In the genomic region with DNA sequence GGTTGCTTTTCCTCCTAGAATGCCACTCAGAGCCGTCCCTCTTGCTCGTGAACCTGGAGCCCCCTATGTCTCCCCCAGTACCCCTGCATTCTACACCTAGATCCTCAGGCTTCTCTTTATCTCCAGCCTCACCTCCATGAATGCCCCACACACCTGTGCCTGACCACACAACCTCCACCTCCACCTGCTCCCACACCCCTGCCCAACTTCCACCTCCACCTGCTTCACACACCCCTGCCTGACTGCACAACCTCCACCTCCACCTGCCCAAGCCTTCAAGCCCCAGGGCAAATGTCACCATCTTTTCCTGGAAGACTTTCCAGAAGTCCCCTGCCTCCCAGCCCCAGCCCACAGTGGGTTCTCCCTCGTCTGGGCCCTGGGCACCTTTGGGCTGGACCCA, we compare ENCODE assay signal across 16 cellular contexts. TPM values are rescaled to one million over a fixed set of nuclear protein-coding genes. Genes with fewer than 3 reads are reported as not detected.
DNase-seq lines count a peak whose midpoint lies in the region; ATAC-seq lines count a peak whose summit lies in the region.
"Had no signal": no experiment of that assay in that cellular context is flagged by ENCODE, and none has a peak within 500 bp of the region (broad histone marks: within the 10 kb centered on the region; RNA-seq: fewer than 3 reads in every experiment).

No MANE protein-coding gene starts in this region.

- ATAC-seq in GM21390 (IDR thresholded peaks at IDR 0.05; ENCODE audit: unreplicated experiment): no peak

- intact Hi-C loops in activated CD4-positive, alpha-beta T cell treated with anti-CD3 and anti-CD28 coated beads, Interleukin-2, amount 10 ng/mL, durations not matched to agents 24 days and 14 days (cut with micrococcal nuclease): no loop called here

- peak overlapping the region; percentile 21 for H3K4me3 Mint-ChIP-seq in activated CD4-positive, alpha-beta T cell treated with anti-CD3 and anti-CD28 coated beads, Interleukin-2, amount 10 ng/mL, durations not matched to agents 24 days and 14 days

- no peaks in the 10 kb centered on the region for H3K27me3 ChIP-seq in effector memory CD4-positive, alpha-beta T cell (replicated peaks; ENCODE audit: control insufficient read depth, insufficient read depth, low read length, poor library complexity, severe bottlenecking)
- H3K27me3 ChIP-seq: adrenal gland, vagina had no signal

- H3K9me3 Mint-ChIP-seq in activated CD4-positive, alpha-beta T cell treated with anti-CD3 and anti-CD28 coated beads, Interleukin-2, amount 10 ng/mL, durations not matched to agents 24 days and 14 days: no peaks in the 10 kb centered on the region

- no peaks in the 10 kb centered on the region for H3K36me3 ChIP-seq in effector memory CD4-positive, alpha-beta T cell (ENCODE audit: control insufficient read depth, insufficient read depth, low read length)
- H3K36me3 ChIP-seq: adrenal gland, prostate gland, vagina had no signal

- H3K27me3 Mint-ChIP-seq in activated CD4-positive, alpha-beta T cell treated with anti-CD3 and anti-CD28 coated beads, Interleukin-2, amount 10 ng/mL, durations not matched to agents 24 days and 14 days: peaks cover 3% of the 10 kb centered on the region

- DNase-seq in activated CD4-positive, alpha-beta T cell treated with anti-CD3 and anti-CD28 coated beads, Interleukin-2, amount 10 ng/mL, durations not matched to agents 24 days and 14 days: no peak
- no peak for DNase-seq in activated CD4-positive, alpha-beta T cell treated with anti-CD3 and anti-CD28 coated beads for 48 hours
- DNase-seq in NCI-H2196 treated with DMSO at 0.1 percent for 48 hours (lab: John Stamatoyannopoulos, UW; ENCODE audit: unreplicated experiment): peak; percentile 10
- no peak for DNase-seq in effector memory CD4-positive, alpha-beta T cell
- no peak for DNase-seq in activated gamma-delta T cell (lab: John Stamatoyannopoulos, UW)
- DNase-seq in anterior cingulate cortex (lab: John Stamatoyannopoulos, UW): no peak
- DNase-seq: activated CD4-positive, alpha-beta T cell treated with anti-CD3 and anti-CD28 coated beads, Interleukin-2, amount 50 U/mL, for 4 hours; adrenal gland; cortex of kidney; GOT3; mammary epithelial cell; stimulated activated CD8-positive, alpha-beta memory T cell treated with anti-CD3 and anti-CD28 coated beads, Interleukin-4, amount 100 ng/mL, for 48 hours had no signal

- H3K4me3 ChIP-seq in effector memory CD4-positive, alpha-beta T cell (ENCODE audit: insufficient read depth, low read depth, low read length, poor library complexity, severe bottlenecking): no peak overlapping the region
- no peak overlapping the region for H3K4me3 ChIP-seq in skin epidermis
- H3K4me3 ChIP-seq: adrenal gland, vagina had no signal

- H3K9me3 ChIP-seq in effector memory CD4-positive, alpha-beta T cell (ENCODE audit: control insufficient read depth, low read length): no peaks in the 10 kb centered on the region
- H3K9me3 ChIP-seq: adrenal gland, prostate gland, vagina had no signal

- no peaks in the 10 kb centered on the region for H3K36me3 Mint-ChIP-seq in activated CD4-positive, alpha-beta T cell treated with anti-CD3 and anti-CD28 coated beads, Interleukin-2, amount 10 ng/mL, durations not matched to agents 24 days and 14 days (ENCODE audit: low read depth)

- H3K27ac ChIP-seq in effector memory CD4-positive, alpha-beta T cell (ENCODE audit: insufficient read depth, low read length, poor library complexity, severe bottlenecking): peak overlapping the region; percentile 88
- H3K27ac ChIP-seq in skin epidermis: peak overlapping the region in 11 of 21 experiments; percentile 80 to 98 (median 91)

- peak overlapping the region; percentile 75 for H3K27ac Mint-ChIP-seq in activated CD4-positive, alpha-beta T cell treated with anti-CD3 and anti-CD28 coated beads, Interleukin-2, amount 10 ng/mL, durations not matched to agents 24 days and 14 days

- H3K4me1 Mint-ChIP-seq in activated CD4-positive, alpha-beta T cell treated with anti-CD3 and anti-CD28 coated beads, Interleukin-2, amount 10 ng/mL, durations not matched to agents 24 days and 14 days: peaks cover 47% of the 10 kb centered on the region

- H3K4me1 ChIP-seq in effector memory CD4-positive, alpha-beta T cell (ENCODE audit: control insufficient read depth, insufficient read depth, low read length, poor library complexity, severe bottlenecking): peaks cover 55% of the 10 kb centered on the region

RNA-seq across cellular contexts. Expression of gene LFNG, which starts 6.9 kb away (rescaled TPM):
- 33.9 and 34.2 TPM in 2 replicates for total RNA-seq in activated CD4-positive, alpha-beta T cell treated with anti-CD3 and anti-CD28 coated beads, Interleukin-2, amount 10 ng/mL, durations not matched to agents 24 days and 14 days

RNA-seq across cellular contexts. Expression of gene GRIFIN, which starts 36.5 kb away (rescaled TPM):
- total RNA-seq in activated CD4-positive, alpha-beta T cell treated with anti-CD3 and anti-CD28 coated beads, Interleukin-2, amount 10 ng/mL, durations not matched to agents 24 days and 14 days: not detected in 2 replicates
- total RNA-seq: adrenal gland, mammary epithelial cell, prostate gland, vagina had no signal

RNA-seq across cellular contexts. Expression of gene BRAT1, which starts 42.6 kb away (rescaled TPM):
- 39.5 and 40.9 TPM in 2 replicates for total RNA-seq in activated CD4-positive, alpha-beta T cell treated with anti-CD3 and anti-CD28 coated beads, Interleukin-2, amount 10 ng/mL, durations not matched to agents 24 days and 14 days

RNA-seq across cellular contexts. Expression of gene IQCE, which starts 46.1 kb away (rescaled TPM):
- 11.7 and 12.3 TPM in 2 replicates for total RNA-seq in activated CD4-positive, alpha-beta T cell treated with anti-CD3 and anti-CD28 coated beads, Interleukin-2, amount 10 ng/mL, durations not matched to agents 24 days and 14 days
